19 cellular contexts compared by ENCODE assay signal in the genomic region with DNA sequence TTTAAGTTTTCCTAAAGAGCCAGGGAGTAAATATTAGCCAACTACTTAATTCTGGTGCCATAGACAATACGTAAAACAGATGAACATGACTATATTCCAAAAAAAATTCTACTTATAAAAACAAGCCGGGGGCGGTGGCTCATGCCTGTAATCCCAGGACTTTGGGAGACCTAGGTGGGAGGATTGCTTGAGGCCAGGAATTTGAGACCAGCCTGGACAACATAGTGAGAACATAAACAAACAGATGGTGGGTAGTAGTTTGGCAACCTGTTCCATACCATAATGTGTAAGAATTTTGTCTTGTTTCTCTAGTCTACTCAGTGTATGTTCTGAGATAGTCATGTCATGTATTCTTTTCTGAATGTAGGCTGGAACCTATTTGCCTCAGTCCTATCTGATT. TPM values are rescaled to one million over a fixed set of nuclear protein-coding genes. Genes with fewer than 3 reads are reported as not detected.
DNase-seq lines count a peak whose midpoint lies in the region; ATAC-seq and FAIRE-seq lines count a peak whose summit lies in the region.
"Had no signal": no experiment of that assay in that cellular context is flagged by ENCODE, and none has a peak within 500 bp of the region (broad histone marks: within the 10 kb centered on the region; RNA-seq: fewer than 3 reads in every experiment).

No MANE protein-coding gene starts in this region.

- peak; percentile 17 for FAIRE-seq in islet of Langerhans (lab: Jason Lieb, UNC)
- FAIRE-seq: H54 had no signal

- intact Hi-C loops in left colon (cut with DNase I, micrococcal nuclease), result no loop called here

- CTCF ChIA-PET in CD8-positive, alpha-beta memory T cell (lab: Charles Lee), result no interaction called here

- peaks cover 44 to 64% (median 51%) of the 10 kb centered on the region in 4 donors for H3K4me1 Mint-ChIP-seq in CD4-positive, CD25-positive, alpha-beta regulatory T cell
- H3K4me1 Mint-ChIP-seq in CD8-positive, alpha-beta memory T cell, result peaks cover 47 to 81% (median 74%) of the 10 kb centered on the region in 3 donors
- peaks cover 65% of the 10 kb centered on the region for H3K4me1 Mint-ChIP-seq in activated naive CD8-positive, alpha-beta T cell (ENCODE audit: low read depth)

- no peak for DNase-seq in CD4-positive, CD25-positive, alpha-beta regulatory T cell
- no peak for DNase-seq in CD8-positive, alpha-beta memory T cell
- DNase-seq in left colon, result no peak
- DNase-seq in ecto neural progenitor cell (ENCODE audit: low spot score), result no peak
- DNase-seq: C1 segment of cervical spinal cord; EL; MV-4-11; NCI-H1694 treated with DMSO at 0.1 percent for 48 hours; NCI-H510A; NCI-H748 treated with DMSO at 0.1 percent for 48 hours; NK-92 treated with Interleukin-12 subunit alpha and Interleukin-12 subunit beta, amount 100 ng/mL, for 24 hours; Peyer's patch had no signal

- H3K36me3 Mint-ChIP-seq in CD4-positive, CD25-positive, alpha-beta regulatory T cell, result peaks cover 77% of the 10 kb centered on the region
- H3K36me3 Mint-ChIP-seq in CD8-positive, alpha-beta memory T cell, result peaks cover 5 to 95% (median 29%) of the 10 kb centered on the region in 3 donors
- H3K36me3 Mint-ChIP-seq in activated naive CD8-positive, alpha-beta T cell, result peaks cover 25% of the 10 kb centered on the region

- no peak overlapping the region for H3K27ac Mint-ChIP-seq in CD4-positive, CD25-positive, alpha-beta regulatory T cell
- peak overlapping the region in 6 of 8 donors; percentile 21 to 72 (median 31) for H3K27ac Mint-ChIP-seq in CD8-positive, alpha-beta memory T cell
- H3K27ac Mint-ChIP-seq in activated naive CD8-positive, alpha-beta T cell, result peak overlapping the region; percentile 87

- H3K27ac ChIP-seq in CD4-positive, CD25-positive, alpha-beta regulatory T cell (ENCODE audit: insufficient read depth, low read length, poor library complexity, severe bottlenecking), result peak overlapping the region; percentile 15
- H3K27ac ChIP-seq in CD8-positive, alpha-beta memory T cell (ENCODE audit: low read depth, low read length), result no peak overlapping the region
- H3K27ac ChIP-seq: KMS-11, Peyer's patch, SJSA1 had no signal

- peaks cover 98% of the 10 kb centered on the region for H3K36me3 ChIP-seq in CD4-positive, CD25-positive, alpha-beta regulatory T cell (ENCODE audit: control insufficient read depth, insufficient read depth, low read length)
- H3K36me3 ChIP-seq in CD8-positive, alpha-beta memory T cell (ENCODE audit: insufficient read depth, low read length), result peaks cover 63% of the 10 kb centered on the region

- H3K9me3 Mint-ChIP-seq in CD4-positive, CD25-positive, alpha-beta regulatory T cell, result no peaks in the 10 kb centered on the region
- no peaks in the 10 kb centered on the region for H3K9me3 Mint-ChIP-seq in CD8-positive, alpha-beta memory T cell
- H3K9me3 Mint-ChIP-seq in activated naive CD8-positive, alpha-beta T cell (ENCODE audit: low read depth), result no peaks in the 10 kb centered on the region

- H3K9me3 ChIP-seq in CD4-positive, CD25-positive, alpha-beta regulatory T cell (ENCODE audit: control insufficient read depth in 2 of 2, low read length in 2 of 2), result no peaks in the 10 kb centered on the region
- H3K9me3 ChIP-seq in CD8-positive, alpha-beta memory T cell (ENCODE audit: low read length), result no peaks in the 10 kb centered on the region
- H3K9me3 ChIP-seq: Caco-2, Peyer's patch, SJSA1 had no signal

- ATAC-seq in CD4-positive, CD25-positive, alpha-beta regulatory T cell (ENCODE audit: low read depth in 2 of 2), result no peak
- ATAC-seq in HG03135 (IDR thresholded peaks at IDR 0.05; ENCODE audit: unreplicated experiment) (no peak), left colon (no peak)

- H3K4me1 ChIP-seq in CD4-positive, CD25-positive, alpha-beta regulatory T cell (ENCODE audit: control insufficient read depth, insufficient read depth, low read length, poor library complexity, severe bottlenecking), result peaks cover 5% of the 10 kb centered on the region
- peaks cover 4% of the 10 kb centered on the region for H3K4me1 ChIP-seq in CD8-positive, alpha-beta memory T cell (ENCODE audit: insufficient read depth, low read length)
- H3K4me1 ChIP-seq: SJSA1 had no signal

- H3K27me3 ChIP-seq in CD4-positive, CD25-positive, alpha-beta regulatory T cell (ENCODE audit: control insufficient read depth, insufficient read depth, low read length), result no peaks in the 10 kb centered on the region
- no peaks in the 10 kb centered on the region for H3K27me3 ChIP-seq in CD8-positive, alpha-beta memory T cell (ENCODE audit: insufficient read depth, low read length, poor library complexity, severe bottlenecking)
- H3K27me3 ChIP-seq: Peyer's patch, SJSA1 had no signal

- H3K4me3 ChIP-seq in CD4-positive, CD25-positive, alpha-beta regulatory T cell (ENCODE audit: low read depth, low read length), result no peak overlapping the region
- no peak overlapping the region for H3K4me3 ChIP-seq in CD8-positive, alpha-beta memory T cell (ENCODE audit: low read length)
- H3K4me3 ChIP-seq: Peyer's patch, SJSA1 had no signal

- H3K27me3 Mint-ChIP-seq in CD4-positive, CD25-positive, alpha-beta regulatory T cell, result no peaks in the 10 kb centered on the region
- no peaks in the 10 kb centered on the region for H3K27me3 Mint-ChIP-seq in CD8-positive, alpha-beta memory T cell
- H3K27me3 Mint-ChIP-seq in activated naive CD8-positive, alpha-beta T cell, result no peaks in the 10 kb centered on the region

- POLR2A ChIA-PET in CD8-positive, alpha-beta memory T cell (lab: Charles Lee), result no interaction called here

- no peak overlapping the region for H3K4me3 Mint-ChIP-seq in CD4-positive, CD25-positive, alpha-beta regulatory T cell
- no peak overlapping the region for H3K4me3 Mint-ChIP-seq in CD8-positive, alpha-beta memory T cell
- H3K4me3 Mint-ChIP-seq in activated naive CD8-positive, alpha-beta T cell, result no peak overlapping the region

RNA-seq across cellular contexts. Expression of a gene that starts 25.4 kb away (rescaled TPM):
- total RNA-seq in CD4-positive, CD25-positive, alpha-beta regulatory T cell, result 324 TPM
- polyA plus RNA-seq in CD4-positive, CD25-positive, alpha-beta regulatory T cell, result 1,000 to 10,000 TPM; 1,031 to 1,148 (median 1,078) TPM
- 100 to 1,000 TPM; 122 to 127 TPM for total RNA-seq in CD8-positive, alpha-beta memory T cell
- polyA plus RNA-seq in CD8-positive, alpha-beta memory T cell, result 1,289 TPM
- total RNA-seq in left colon, result 100 to 1,000 TPM; 393 to 473 TPM

RNA-seq across cellular contexts. Expression of a gene that starts 45.1 kb away (rescaled TPM):
- 23.1 TPM for total RNA-seq in CD4-positive, CD25-positive, alpha-beta regulatory T cell
- 10 to 100 TPM; 18.8 to 24.6 (median 22.9) TPM for polyA plus RNA-seq in CD4-positive, CD25-positive, alpha-beta regulatory T cell
- 10 to 100 TPM; 38.2 to 38.9 TPM for total RNA-seq in CD8-positive, alpha-beta memory T cell
- polyA plus RNA-seq in CD8-positive, alpha-beta memory T cell, result 16.8 TPM
- 10 to 100 TPM; 23.0 to 26.3 TPM for total RNA-seq in left colon

Comparison
In these comparisons a context has a peak if more than half of its experiments do, and no peak if none do; other contexts are left out.
1. H3K27ac Mint-ChIP-seq: peak in CD8-positive, alpha-beta memory T cell (6 of 8) and activated naive CD8-positive, alpha-beta T cell (single experiment); none in CD4-positive, CD25-positive, alpha-beta regulatory T cell (0 of 3).